In the genomic region with DNA sequence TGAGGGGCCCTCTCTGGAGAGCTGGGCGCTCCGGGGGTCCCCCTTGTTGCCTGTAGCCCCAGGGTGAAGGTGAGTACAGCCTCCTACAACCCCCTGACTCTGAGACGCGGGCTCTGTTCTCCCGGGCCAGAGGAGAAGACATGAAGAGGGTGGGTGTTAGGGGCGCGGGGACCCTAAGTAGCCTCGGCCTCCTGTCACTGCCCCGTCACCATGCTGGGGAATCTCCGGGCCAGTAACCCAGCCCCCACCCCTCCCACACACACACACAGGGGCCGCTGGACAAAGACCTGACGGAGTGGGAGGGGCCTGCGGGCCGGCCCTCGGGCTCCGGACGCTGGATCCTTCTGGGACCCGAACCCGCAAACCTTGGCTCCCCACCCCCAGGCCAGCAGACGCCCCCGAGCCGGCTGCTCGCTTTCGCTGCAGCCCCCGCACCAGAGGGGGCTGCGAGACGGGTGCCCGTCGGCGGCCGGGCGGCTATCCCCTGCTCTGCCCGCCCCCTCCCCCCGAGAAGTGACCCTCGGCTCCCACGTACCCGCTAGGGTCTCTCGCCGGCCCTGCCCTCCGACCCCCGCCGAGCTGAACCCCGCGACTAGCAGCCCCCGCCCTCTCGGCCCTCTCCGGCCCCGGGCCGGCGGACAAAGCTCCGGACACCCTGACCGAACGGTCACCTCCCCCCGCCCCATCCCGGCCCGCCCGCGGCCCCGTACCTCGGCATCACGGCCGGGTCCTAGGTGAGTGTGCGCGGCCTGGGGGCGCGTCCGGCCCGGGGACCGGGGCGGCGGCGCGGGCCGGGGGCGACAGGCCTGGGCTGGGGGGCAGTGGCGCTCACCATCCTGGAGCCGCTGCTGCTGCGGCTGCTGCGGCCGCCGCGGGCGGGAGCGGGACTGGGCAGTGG, we compare ENCODE assay signal across 8 cellular contexts. TPM values are rescaled to one million over a fixed set of nuclear protein-coding genes. Genes with fewer than 3 reads are reported as not detected.
DNase-seq lines count a peak whose midpoint lies in the region; ATAC-seq, FAIRE-seq and TF ChIP-seq lines count a peak whose summit lies in the region.

A gene with protein sequence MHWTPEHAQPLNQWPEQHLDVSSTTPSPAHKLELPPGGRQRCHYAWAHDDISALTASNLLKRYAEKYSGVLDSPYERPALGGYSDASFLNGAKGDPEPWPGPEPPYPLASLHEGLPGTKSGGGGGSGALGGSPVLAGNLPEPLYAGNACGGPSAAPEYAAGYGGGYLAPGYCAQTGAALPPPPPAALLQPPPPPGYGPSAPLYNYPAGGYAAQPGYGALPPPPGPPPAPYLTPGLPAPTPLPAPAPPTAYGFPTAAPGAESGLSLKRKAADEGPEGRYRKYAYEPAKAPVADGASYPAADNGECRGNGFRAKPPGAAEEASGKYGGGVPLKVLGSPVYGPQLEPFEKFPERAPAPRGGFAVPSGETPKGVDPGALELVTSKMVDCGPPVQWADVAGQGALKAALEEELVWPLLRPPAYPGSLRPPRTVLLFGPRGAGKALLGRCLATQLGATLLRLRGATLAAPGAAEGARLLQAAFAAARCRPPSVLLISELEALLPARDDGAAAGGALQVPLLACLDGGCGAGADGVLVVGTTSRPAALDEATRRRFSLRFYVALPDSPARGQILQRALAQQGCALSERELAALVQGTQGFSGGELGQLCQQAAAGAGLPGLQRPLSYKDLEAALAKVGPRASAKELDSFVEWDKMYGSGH (minus strand): TSS at position 889 of the 898 bp plus-strand sequence. CDS start 26,305 bp downstream, outside the sequence.

- H3K4me2 ChIP-seq in smooth muscle cell: peak within 1 kb of the TSS; percentile 100

- in situ Hi-C loops in G401 (cut with HindIII; ENCODE audit: low sequenced_read_pairs): no loop called here

- no peak for ATAC-seq in HG02852 (IDR thresholded peaks at IDR 0.05; ENCODE audit: unreplicated experiment)
- no peak for ATAC-seq in GM21360 (IDR thresholded peaks at IDR 0.05; ENCODE audit: unreplicated experiment)

- no peak for FAIRE-seq in kidney (lab: Jason Lieb, UNC)

- TF ChIP-seq CTCF in kidney (IDR thresholded peaks at IDR 0.05; ENCODE audit: borderline replicate concordance, extremely low read depth, insufficient read depth): no peak
- TF ChIP-seq CTCF in smooth muscle cell (IDR thresholded peaks at IDR 0.05; ENCODE audit: borderline replicate concordance, insufficient read depth, poor library complexity, severe bottlenecking): no peak

- H3K27me3 ChIP-seq in adipocyte (replicated peaks; ENCODE audit: control insufficient read depth, insufficient read depth, low read length) (peaks cover 29% of the 10 kb centered on the region), smooth muscle cell (ENCODE audit: low read depth) (no peaks in the 10 kb centered on the region)

- DNase-seq in G401 (ENCODE audit: low spot score): no peak
- peak; percentile 42 for DNase-seq in adipocyte (ENCODE audit: low read depth)
- DNase-seq in kidney: peak; percentile 85
- DNase-seq in smooth muscle cell (lab: John Stamatoyannopoulos, UW; ENCODE audit: unreplicated experiment): no peak
- no peak for DNase-seq in NCI-H2081 treated with DMSO at 0.1 percent for 48 hours (lab: John Stamatoyannopoulos, UW)
- DNase-seq in stimulated activated naive CD4-positive, alpha-beta T cell treated with Interleukin-2 at 50 U/mL for 16 hours (lab: John Stamatoyannopoulos, UW): no peak

- H2AFZ ChIP-seq in smooth muscle cell (ENCODE audit: low read depth): peak within 1 kb of the TSS; percentile 91

- H3K9me3 ChIP-seq in adipocyte (ENCODE audit: control insufficient read depth, low read length) (no peaks in the 10 kb centered on the region), kidney (ENCODE audit: control insufficient read depth in 1 of 2, low read length in 2 of 2) (no peaks in the 10 kb centered on the region), smooth muscle cell (replicated peaks; ENCODE audit: low read depth) (no peaks in the 10 kb centered on the region)

- peaks cover 25% of the 10 kb centered on the region for H3K79me2 ChIP-seq in smooth muscle cell (ENCODE audit: low read depth)

- intact Hi-C loops in kidney (cut with DNase I): no loop called here

- peaks cover 20% of the 10 kb centered on the region for H4K20me1 ChIP-seq in smooth muscle cell (ENCODE audit: low read depth)

- H3K27ac ChIP-seq in kidney (ENCODE audit: low read depth in 2 of 2, low read length in 2 of 2) (peak within 1 kb of the TSS; percentile 33 to 80), smooth muscle cell (ENCODE audit: low read depth) (peak within 1 kb of the TSS; percentile 60)

- no peaks in the 10 kb centered on the region for H3F3A ChIP-seq in smooth muscle cell (ENCODE audit: low read depth)

- WGBS in smooth muscle cell (ENCODE audit: low lambda C conversion rate): 2% methylated on average over 16 of the region's 84 CpGs

- H3K9ac ChIP-seq in adipocyte (ENCODE audit: low read length): no peak within 1 kb of the TSS
- peak within 1 kb of the TSS in 1 of 2 donors; percentile 44 for H3K9ac ChIP-seq in kidney (ENCODE audit: low read length in 2 of 2)
- H3K9ac ChIP-seq in smooth muscle cell (ENCODE audit: low read depth): peak within 1 kb of the TSS; percentile 73

- H3K4me1 ChIP-seq in adipocyte (ENCODE audit: control insufficient read depth, insufficient read depth, low read length) (peaks cover 3% of the 10 kb centered on the region), kidney (ENCODE audit: control insufficient read depth in 1 of 2, insufficient read depth in 1 of 2, low read depth in 1 of 2, low read length in 2 of 2) (peaks cover 8 to 22% of the 10 kb centered on the region in 2 donors), smooth muscle cell (ENCODE audit: low read depth) (peaks cover 11% of the 10 kb centered on the region)

- H3K36me3 ChIP-seq in adipocyte (ENCODE audit: control insufficient read depth, insufficient read depth, low read length, severe bottlenecking) (no peaks in the 10 kb centered on the region), kidney (ENCODE audit: control insufficient read depth in 1 of 2, insufficient read depth in 2 of 2, low read length in 2 of 2) (no peaks in the 10 kb centered on the region), smooth muscle cell (ENCODE audit: low read depth) (no peaks in the 10 kb centered on the region)

- peak within 1 kb of the TSS; percentile 33 for H3K4me3 ChIP-seq in adipocyte (ENCODE audit: low read length)
- peak within 1 kb of the TSS; percentile 60 to 63 for H3K4me3 ChIP-seq in kidney (ENCODE audit: low read length in 2 of 2)
- H3K4me3 ChIP-seq in smooth muscle cell: peak within 1 kb of the TSS; percentile 79

RNA-seq across cellular contexts. Expression of the gene that starts here (rescaled TPM):
- total RNA-seq in G401 (2014; rRNA removed; shearing (Covaris generic)): 11.1 and 12.8 TPM in 2 replicates
- total RNA-seq in kidney: 6.1 TPM
- polyA plus RNA-seq in kidney (ENCODE audit: insufficient read depth, low read depth, low replicate concordance): 3.1 TPM
- total RNA-seq in smooth muscle cell: 2.3 and 2.7 TPM in 2 replicates
- 1.1 TPM in 2 replicates for polyA plus RNA-seq in smooth muscle cell

Comparison
In these comparisons a context has a peak if more than half of its experiments do, and no peak if none do; other contexts are left out.
1. DNase-seq: peak in adipocyte (single experiment) and kidney (single experiment); none in G401 (single experiment), smooth muscle cell (single experiment), NCI-H2081 treated with DMSO at 0.1 percent for 48 hours (single experiment) and stimulated activated naive CD4-positive, alpha-beta T cell treated with Interleukin-2 at 50 U/mL for 16 hours (single experiment).
2. Peak in every context shown above with its lines, with median percentiles within 50 percentile points of each other: H3K4me3 ChIP-seq.